In genomic region chr14:106493962-106494823, GRCh38 we compare ENCODE assay signal across 21 cellular contexts.
DNase-seq lines count a peak whose midpoint lies in the region; ATAC-seq and TF ChIP-seq lines count a peak whose summit lies in the region.
"Had no signal": no experiment of that assay in that cellular context is flagged by ENCODE, and none has a peak within 500 bp of the region (broad histone marks: within the 10 kb centered on the region; RNA-seq: fewer than 3 reads in every experiment).

No MANE protein-coding gene starts in this region.

- no peak for ATAC-seq in activated T-cell treated with anti-CD3 and anti-CD28 coated beads, Interleukin-2, amount 50 U/mL, for 4 hours
- ATAC-seq in thoracic aorta (ENCODE audit: insufficient number of reproducible peaks, low FRiP score, low read depth) (no peak), Right ventricle myocardium inferior (no peak)
- ATAC-seq: activated CD4-positive, CD25-positive, alpha-beta regulatory T cell treated with anti-CD3 and anti-CD28 coated beads, Interleukin-2, amount 50 U/mL, for 24 hours; K562; PC-3; sciatic nerve had no signal

- H3K36me3 Mint-ChIP-seq in activated T-cell treated with anti-CD3 and anti-CD28 coated beads, Interleukin-2, amount 50 U/mL, for 4 hours (ENCODE audit: insufficient read depth): no peaks in the 10 kb centered on the region

- H3K4me1 Mint-ChIP-seq in activated T-cell treated with anti-CD3 and anti-CD28 coated beads, Interleukin-2, amount 50 U/mL, for 4 hours (ENCODE audit: low read depth): peaks cover 12% of the 10 kb centered on the region

- no peaks in the 10 kb centered on the region for H3K9me3 Mint-ChIP-seq in activated T-cell treated with anti-CD3 and anti-CD28 coated beads, Interleukin-2, amount 50 U/mL, for 4 hours

- TF ChIP-seq CTCF in thoracic aorta (IDR thresholded peaks at IDR 0.05): no peak

- H3K27me3 ChIP-seq in effector memory CD4-positive, alpha-beta T cell (replicated peaks; ENCODE audit: control insufficient read depth, insufficient read depth, low read length, poor library complexity, severe bottlenecking): no peaks in the 10 kb centered on the region
- no peaks in the 10 kb centered on the region for H3K27me3 ChIP-seq in thoracic aorta (replicated peaks; ENCODE audit: insufficient read depth)
- H3K27me3 ChIP-seq: cardiac muscle cell, vagina had no signal

- H3K4me3 Mint-ChIP-seq in activated T-cell treated with anti-CD3 and anti-CD28 coated beads, Interleukin-2, amount 50 U/mL, for 4 hours: peak overlapping the region; percentile 73

- no peak for DNase-seq in activated T-cell treated with anti-CD3 and anti-CD28 coated beads, Interleukin-2, amount 50 U/mL, for 4 hours
- no peak for DNase-seq in activated T-cell treated with anti-CD3 and anti-CD28 coated beads, Interleukin-2, amount 50 U/mL, for 48 hours
- DNase-seq in SK-N-MC (ENCODE audit: low read depth, low spot score): no peak
- DNase-seq in effector memory CD4-positive, alpha-beta T cell: no peak
- DNase-seq in thoracic aorta (ENCODE audit: low spot score): no peak
- no peak for DNase-seq in cerebellum (ENCODE audit: low spot score)
- no peak for DNase-seq in NCI-H1694 treated with DMSO at 0.1 percent for 48 hours (lab: John Stamatoyannopoulos, UW)
- DNase-seq in Right ventricle myocardium inferior (ENCODE audit: missing footprints): no peak
- DNase-seq: activated effector memory CD4-positive, alpha-beta T cell treated with anti-CD3 and anti-CD28 coated beads, Interleukin-2, amount 50 U/mL, for 16 hours; DMS53; foreskin melanocyte; NCI-H1417 treated with DMSO at 0.1 percent for 48 hours; NCI-H446; PC-3; stimulated activated CD4-positive, alpha-beta T cell treated with anti-CD3 and anti-CD28 coated beads, Interleukin-2, amount 100 ng/mL, for 48 hours had no signal

- H3K4me1 ChIP-seq in effector memory CD4-positive, alpha-beta T cell (ENCODE audit: control insufficient read depth, insufficient read depth, low read length, poor library complexity, severe bottlenecking): no peaks in the 10 kb centered on the region
- no peaks in the 10 kb centered on the region for H3K4me1 ChIP-seq in thoracic aorta (ENCODE audit: control insufficient read depth in 1 of 2, low read depth in 2 of 2)
- H3K4me1 ChIP-seq: vagina had no signal

- H3K4me3 ChIP-seq in SK-N-MC: no peak overlapping the region
- H3K4me3 ChIP-seq in effector memory CD4-positive, alpha-beta T cell (ENCODE audit: insufficient read depth, low read depth, low read length, poor library complexity, severe bottlenecking): peak overlapping the region; percentile 20
- H3K4me3 ChIP-seq in thoracic aorta: peak overlapping the region; percentile 9
- H3K4me3 ChIP-seq: cardiac muscle cell, K562, lung, vagina had no signal

- no peaks in the 10 kb centered on the region for H3K27me3 Mint-ChIP-seq in activated T-cell treated with anti-CD3 and anti-CD28 coated beads, Interleukin-2, amount 50 U/mL, for 4 hours (ENCODE audit: low read depth)

- intact Hi-C loops in Right ventricle myocardium inferior (cut with DNase I): no loop called here

- peak overlapping the region; percentile 29 for H3K9ac ChIP-seq in SK-N-MC (ENCODE audit: insufficient read length)

- peaks cover 8% of the 10 kb centered on the region; the same call in 1 of the 2 replicates for H3K9me3 ChIP-seq in SK-N-MC (ENCODE audit: low read depth, low read length)
- no peaks in the 10 kb centered on the region for H3K9me3 ChIP-seq in effector memory CD4-positive, alpha-beta T cell (ENCODE audit: control insufficient read depth, low read length)
- no peaks in the 10 kb centered on the region for H3K9me3 ChIP-seq in thoracic aorta
- H3K9me3 ChIP-seq: vagina had no signal

- H3K36me3 ChIP-seq in SK-N-MC (ENCODE audit: insufficient read depth, low read length) (peaks cover 15% of the 10 kb centered on the region; the same call in 1 of the 2 replicates), thoracic aorta (no peaks in the 10 kb centered on the region)
- H3K36me3 ChIP-seq in effector memory CD4-positive, alpha-beta T cell (ENCODE audit: control insufficient read depth, insufficient read depth, low read length): no peaks in the 10 kb centered on the region
- H3K36me3 ChIP-seq: cardiac muscle cell, vagina had no signal

- H3K27ac ChIP-seq in SK-N-MC (peak overlapping the region; percentile 15), thoracic aorta (no peak overlapping the region)
- no peak overlapping the region for H3K27ac ChIP-seq in effector memory CD4-positive, alpha-beta T cell (ENCODE audit: insufficient read depth, low read length, poor library complexity, severe bottlenecking)
- H3K27ac ChIP-seq: cardiac muscle cell, vagina had no signal
